Comparison of ENCODE assay signal across 16 cellular contexts in genomic region chr17:80921159-80921558, GRCh38.
"Had no signal": no experiment of that assay in that cellular context is flagged by ENCODE, and none has a peak within 500 bp of the region (broad histone marks: within the 10 kb centered on the region; RNA-seq: fewer than 3 reads in every experiment).

No MANE protein-coding gene starts in this region.

- H3K4me3 Mint-ChIP-seq: activated CD4-positive, alpha-beta memory T cell treated with anti-CD3 and anti-CD28 coated beads for 36 hours; activated CD8-positive, alpha-beta memory T cell treated with anti-CD3 and anti-CD28 coated beads, Interleukin-2, amount 10 ng/mL, durations not matched to agents 7 days and 5 days; activated T-cell treated with anti-CD3 and anti-CD28 coated beads, Interleukin-2, amount 50 U/mL, for 24 hours; naive B cell; stimulated activated naive CD8-positive, alpha-beta T cell treated with anti-CD3 and anti-CD28 coated beads, Interleukin-15, amount 100 ng/mL, for 72 hours had no signal

- H3K9me3 ChIP-seq: breast epithelium, gastroesophageal sphincter, thoracic aorta had no signal

- ATAC-seq: activated CD8-positive, alpha-beta memory T cell treated with anti-CD3 and anti-CD28 coated beads, Interleukin-2, amount 10 ng/mL, durations not matched to agents 7 days and 5 days; gastroesophageal sphincter; left colon; SK-N-SH treated with all-trans-retinoic acid at 6 μM for 48 hours; stimulated activated naive CD8-positive, alpha-beta T cell treated with anti-CD3 and anti-CD28 coated beads, Interleukin-15, amount 100 ng/mL, for 72 hours had no signal

- H3K27ac Mint-ChIP-seq: activated CD4-positive, alpha-beta memory T cell treated with anti-CD3 and anti-CD28 coated beads for 36 hours; activated CD8-positive, alpha-beta memory T cell treated with anti-CD3 and anti-CD28 coated beads, Interleukin-2, amount 10 ng/mL, durations not matched to agents 7 days and 5 days; activated T-cell treated with anti-CD3 and anti-CD28 coated beads, Interleukin-2, amount 50 U/mL, for 24 hours; progenitor cell of endocrine pancreas had no signal

- H3K27ac ChIP-seq: breast epithelium, thoracic aorta, WERI-Rb-1 had no signal

- DNase-seq: activated CD4-positive, alpha-beta memory T cell treated with anti-CD3 and anti-CD28 coated beads for 36 hours; activated CD8-positive, alpha-beta memory T cell treated with anti-CD3 and anti-CD28 coated beads, Interleukin-2, amount 10 ng/mL, durations not matched to agents 7 days and 5 days; activated effector memory CD4-positive, alpha-beta T cell treated with Interleukin-2 at 50 U/mL for 16 hours; activated T-cell treated with anti-CD3 and anti-CD28 coated beads, Interleukin-2, amount 50 U/mL, for 24 hours; erythroblast; mammary epithelial cell; naive B cell; right cardiac atrium; stimulated activated naive CD8-positive, alpha-beta T cell treated with anti-CD3 and anti-CD28 coated beads, Interleukin-15, amount 100 ng/mL, for 72 hours; WERI-Rb-1 had no signal

- H3K27me3 Mint-ChIP-seq: activated CD4-positive, alpha-beta memory T cell treated with anti-CD3 and anti-CD28 coated beads for 36 hours; activated CD8-positive, alpha-beta memory T cell treated with anti-CD3 and anti-CD28 coated beads, Interleukin-2, amount 10 ng/mL, durations not matched to agents 7 days and 5 days; activated T-cell treated with anti-CD3 and anti-CD28 coated beads, Interleukin-2, amount 50 U/mL, for 24 hours; naive B cell; progenitor cell of endocrine pancreas; stimulated activated naive CD8-positive, alpha-beta T cell treated with anti-CD3 and anti-CD28 coated beads, Interleukin-15, amount 100 ng/mL, for 72 hours had no signal

- H3K27me3 ChIP-seq: breast epithelium, gastroesophageal sphincter had no signal

- H3K4me1 Mint-ChIP-seq: stimulated activated naive CD8-positive, alpha-beta T cell treated with anti-CD3 and anti-CD28 coated beads, Interleukin-15, amount 100 ng/mL, for 72 hours had no signal

- H3K4me3 ChIP-seq: breast epithelium, gastroesophageal sphincter, thoracic aorta had no signal

- H3K9me3 Mint-ChIP-seq: activated CD4-positive, alpha-beta memory T cell treated with anti-CD3 and anti-CD28 coated beads for 36 hours; activated T-cell treated with anti-CD3 and anti-CD28 coated beads, Interleukin-2, amount 50 U/mL, for 24 hours; naive B cell; stimulated activated naive CD8-positive, alpha-beta T cell treated with anti-CD3 and anti-CD28 coated beads, Interleukin-15, amount 100 ng/mL, for 72 hours had no signal

- H3K4me1 ChIP-seq: breast epithelium had no signal

- H3K36me3 ChIP-seq: breast epithelium, thoracic aorta had no signal
